ENCODE assay signal across 32 cellular contexts in genomic region chr6:43407296-43407695, GRCh38. TPM values are rescaled to one million over a fixed set of nuclear protein-coding genes. Genes with fewer than 3 reads are reported as not detected.
"Had no signal": no experiment of that assay in that cellular context is flagged by ENCODE, and none has a peak within 500 bp of the region (broad histone marks: within the 10 kb centered on the region; RNA-seq: fewer than 3 reads in every experiment).

No MANE protein-coding gene starts in this region.

- DNase-seq: naive thymus-derived CD8-positive, alpha-beta T cell; nephron progenitor cell; occipital lobe; ovary; posterior cingulate gyrus; psoas muscle; right cardiac atrium; right lobe of liver; sigmoid colon; small intestine; stimulated activated CD4-positive, alpha-beta T cell treated with anti-CD3 and anti-CD28 coated beads, Interleukin-15, amount 100 ng/mL, for 24 hours; stimulated activated CD4-positive, alpha-beta T cell treated with anti-CD3 and anti-CD28 coated beads, Interleukin-2, amount 100 ng/mL, for 24 hours; stimulated activated CD4-positive, alpha-beta T cell treated with anti-CD3 and anti-CD28 coated beads, Interleukin-2, amount 100 ng/mL, for 48 hours; stimulated activated CD4-positive, alpha-beta T cell treated with anti-CD3 and anti-CD28 coated beads, Interleukin-4, amount 100 ng/mL, for 24 hours; stimulated activated naive B cell treated with anti-CD40 and anti-IgM and Interleukin-4, amounts not matched to agents 10 μg/mL and 1 μg/mL and 100 μg/mL, for 72 hours; stimulated activated naive CD4-positive, alpha-beta T cell treated with Interleukin-2 at 50 U/mL for 16 hours; substantia nigra; testis; tibial artery; transverse colon; upper lobe of right lung had no signal

- H3K27ac ChIP-seq: ovary, parathyroid adenoma, psoas muscle, right lobe of liver, sigmoid colon, suprapubic skin, testis, tibial artery, transverse colon, upper lobe of right lung, vagina had no signal

- H3K36me3 Mint-ChIP-seq: natural killer cell treated with Interleukin-12 subunit alpha and Interleukin-12 subunit beta and Interleukin-15 and Interleukin-18, amount 100 ng/mL, for 72 hours; stimulated activated effector memory CD8-positive, alpha-beta T cell treated with anti-CD3 and anti-CD28 coated beads, Interleukin-12 subunit alpha, Interleukin-12 subunit beta, amount 100 ng/mL, for 72 hours; type B pancreatic cell had no signal

- H2AFZ ChIP-seq: parathyroid adenoma had no signal

- H3K4me1 ChIP-seq: parathyroid adenoma, psoas muscle, right lobe of liver, sigmoid colon, suprapubic skin, testis, tibial artery, transverse colon, upper lobe of right lung, vagina had no signal

- H3K27me3 ChIP-seq: ovary, right lobe of liver, sigmoid colon, suprapubic skin, testis, vagina had no signal

- H3K27me3 Mint-ChIP-seq: progenitor cell of endocrine pancreas had no signal

- H3K79me2 ChIP-seq: parathyroid adenoma had no signal

- H3K9me3 ChIP-seq: ovary, psoas muscle, right lobe of liver, sigmoid colon, suprapubic skin, testis, tibial artery, transverse colon, upper lobe of right lung, vagina had no signal

- H3K4me3 Mint-ChIP-seq: naive thymus-derived CD8-positive, alpha-beta T cell; natural killer cell treated with Interleukin-12 subunit alpha and Interleukin-12 subunit beta and Interleukin-15 and Interleukin-18, amount 100 ng/mL, for 72 hours; nephron progenitor cell; neural crest cell; stimulated activated effector memory CD8-positive, alpha-beta T cell treated with anti-CD3 and anti-CD28 coated beads, Interleukin-12 subunit alpha, Interleukin-12 subunit beta, amount 100 ng/mL, for 72 hours; stimulated activated naive B cell treated with anti-CD40 and anti-IgM and Interleukin-4, amounts not matched to agents 10 μg/mL and 1 μg/mL and 100 μg/mL, for 72 hours; stimulated activated naive CD8-positive, alpha-beta T cell treated with anti-CD3 and anti-CD28 coated beads, Interleukin-15, Interleukin-2, amounts not matched to agents 100 ng/mL and 50 ng/mL, for 24 hours; type B pancreatic cell had no signal

- ATAC-seq: naive thymus-derived CD8-positive, alpha-beta T cell; natural killer cell treated with Interleukin-12 subunit alpha and Interleukin-12 subunit beta and Interleukin-15 and Interleukin-18, amount 100 ng/mL, for 72 hours; psoas muscle; right cardiac atrium; right lobe of liver; stimulated activated effector memory CD8-positive, alpha-beta T cell treated with anti-CD3 and anti-CD28 coated beads, Interleukin-12 subunit alpha, Interleukin-12 subunit beta, amount 100 ng/mL, for 72 hours; stimulated activated naive B cell treated with anti-CD40 and anti-IgM and Interleukin-4, amounts not matched to agents 10 μg/mL and 1 μg/mL and 100 μg/mL, for 72 hours; upper lobe of right lung had no signal

- H3K4me3 ChIP-seq: ovary, psoas muscle, right lobe of liver, sigmoid colon, suprapubic skin, testis, tibial artery, transverse colon, upper lobe of right lung, vagina had no signal

- H3K4me1 Mint-ChIP-seq: naive thymus-derived CD8-positive, alpha-beta T cell; nephron progenitor cell; neural crest cell; stimulated activated effector memory CD8-positive, alpha-beta T cell treated with anti-CD3 and anti-CD28 coated beads, Interleukin-12 subunit alpha, Interleukin-12 subunit beta, amount 100 ng/mL, for 72 hours; stimulated activated naive B cell treated with anti-CD40 and anti-IgM and Interleukin-4, amounts not matched to agents 10 μg/mL and 1 μg/mL and 100 μg/mL, for 72 hours had no signal

- H3K9ac ChIP-seq: parathyroid adenoma had no signal

- H3K27ac Mint-ChIP-seq: naive thymus-derived CD8-positive, alpha-beta T cell; natural killer cell treated with Interleukin-12 subunit alpha and Interleukin-12 subunit beta and Interleukin-15 and Interleukin-18, amount 100 ng/mL, for 72 hours; progenitor cell of endocrine pancreas; stimulated activated effector memory CD8-positive, alpha-beta T cell treated with anti-CD3 and anti-CD28 coated beads, Interleukin-12 subunit alpha, Interleukin-12 subunit beta, amount 100 ng/mL, for 72 hours; stimulated activated naive B cell treated with anti-CD40 and anti-IgM and Interleukin-4, amounts not matched to agents 10 μg/mL and 1 μg/mL and 100 μg/mL, for 72 hours; stimulated activated naive CD8-positive, alpha-beta T cell treated with anti-CD3 and anti-CD28 coated beads, Interleukin-15, Interleukin-2, amounts not matched to agents 100 ng/mL and 50 ng/mL, for 24 hours; type B pancreatic cell had no signal

- H3K36me3 ChIP-seq: ovary, right lobe of liver, sigmoid colon, suprapubic skin, tibial artery, transverse colon, upper lobe of right lung, vagina had no signal

- H3K9me3 Mint-ChIP-seq: naive thymus-derived CD8-positive, alpha-beta T cell; natural killer cell treated with Interleukin-12 subunit alpha and Interleukin-12 subunit beta and Interleukin-15 and Interleukin-18, amount 100 ng/mL, for 72 hours; nephron progenitor cell; stimulated activated effector memory CD8-positive, alpha-beta T cell treated with anti-CD3 and anti-CD28 coated beads, Interleukin-12 subunit alpha, Interleukin-12 subunit beta, amount 100 ng/mL, for 72 hours; stimulated activated naive CD8-positive, alpha-beta T cell treated with anti-CD3 and anti-CD28 coated beads, Interleukin-15, Interleukin-2, amounts not matched to agents 100 ng/mL and 50 ng/mL, for 24 hours; type B pancreatic cell had no signal

- FAIRE-seq: small intestine, urothelium cell line had no signal

RNA-seq across cellular contexts. Expression of gene DLK2, which starts 48.1 kb away (rescaled TPM):
- total RNA-seq: osteoblast, sigmoid colon had no signal
